Comparison of ENCODE assay signal across 8 cellular contexts in genomic region chr22:18078329-18079041, GRCh38. TPM values are rescaled to one million over a fixed set of nuclear protein-coding genes. Genes with fewer than 3 reads are reported as not detected.
DNase-seq lines count a peak whose midpoint lies in the region; ATAC-seq and TF ChIP-seq lines count a peak whose summit lies in the region.

No MANE protein-coding gene starts in this region.

- H3K27me3 ChIP-seq in thoracic aorta (replicated peaks; ENCODE audit: insufficient read depth) = no peaks in the 10 kb centered on the region

- H3K4me1 ChIP-seq in mesodermal cell (ENCODE audit: control insufficient read depth, insufficient read depth, low read length, poor library complexity, severe bottlenecking) = peaks cover 5% of the 10 kb centered on the region
- peaks cover 23 to 36% of the 10 kb centered on the region in 2 donors for H3K4me1 ChIP-seq in thoracic aorta (ENCODE audit: control insufficient read depth in 1 of 2, low read depth in 2 of 2)

- H3K27ac ChIP-seq in mesodermal cell (ENCODE audit: low read depth, low read length, severe bottlenecking) (peak overlapping the region; percentile 47), thoracic aorta (peak overlapping the region in 1 of 2 donors; percentile 80)

- POLR2A ChIA-PET in AG04449 (lab: Yijun Ruan, JAX) = interaction anchor here (0.6 to 1.3 kb wide), 3 partner anchors 10 to 50 kb away, joined by 4 to 5 read pairs (median 4); no protein-coding TSS in a partner anchor

- 13% methylated on average over 39 to 41 of the region's 45 CpGs for WGBS in mesodermal cell (ENCODE audit: insufficient coverage in 2 of 2), 2 experiments

- peak overlapping the region; percentile 90 for H3K4me3 ChIP-seq in AG04449 (ENCODE audit: low read depth, low read length)
- peak overlapping the region; percentile 86 for H3K4me3 ChIP-seq in mesodermal cell (ENCODE audit: extremely low read depth, insufficient read depth, low read length, poor library complexity, severe bottlenecking)
- H3K4me3 ChIP-seq in thoracic aorta = peak overlapping the region; percentile 83

- CTCF ChIA-PET in AG04449 (lab: Yijun Ruan, JAX) = interaction anchor here (0.7 to 13.0 kb wide), 10 partner anchors 11 to 520 kb away, joined by 3 to 454 read pairs (median 5); no protein-coding TSS in a partner anchor

- DNase-seq in AG04449 (ENCODE audit: low read depth, low spot score) = no peak
- DNase-seq in HuH-7 (ENCODE audit: low spot score) = peak; percentile 35
- peak; percentile 61 for DNase-seq in activated CD4-positive, CD25-positive, alpha-beta regulatory T cell treated with anti-CD3 and anti-CD28 coated beads, Interleukin-2, amount 50 U/mL, for 72 hours
- DNase-seq in effector CD4-positive, alpha-beta T cell = peak; percentile 16
- no peak for DNase-seq in thoracic aorta (ENCODE audit: low spot score)
- no peak for DNase-seq in cerebellar cortex (ENCODE audit: low spot score)

- ATAC-seq in GM18868 (IDR thresholded peaks at IDR 0.05; ENCODE audit: unreplicated experiment) = peak; percentile 29
- ATAC-seq in thoracic aorta (ENCODE audit: insufficient number of reproducible peaks, low FRiP score, low read depth) = no peak

- H3K36me3 ChIP-seq in mesodermal cell (ENCODE audit: control insufficient read depth, insufficient read depth, low read length) = peaks cover 41% of the 10 kb centered on the region
- H3K36me3 ChIP-seq in thoracic aorta = peaks cover 10% of the 10 kb centered on the region

- H3K9me3 ChIP-seq in mesodermal cell (ENCODE audit: control insufficient read depth, low read length) (no peaks in the 10 kb centered on the region), thoracic aorta (no peaks in the 10 kb centered on the region)

- TF ChIP-seq CTCF in AG04449 (IDR thresholded peaks at IDR 0.05; ENCODE audit: insufficient read depth, low read length, missing control alignments) (no peak), thoracic aorta (IDR thresholded peaks at IDR 0.05) (no peak)

RNA-seq across cellular contexts. Expression of gene PEX26, which starts 0.7 kb away (rescaled TPM):
- 20.7 TPM for polyA plus RNA-seq in mesodermal cell (2013, experiment 1 of 2)
- polyA plus RNA-seq in mesodermal cell (2013, experiment 2 of 2) = 16.5 TPM
- 10 to 100 TPM; 39.1 to 46.0 TPM for total RNA-seq in thoracic aorta

RNA-seq across cellular contexts. Expression of gene TUBA8, which starts 32.1 kb away (rescaled TPM):
- 0.63 TPM for polyA plus RNA-seq in mesodermal cell (2013, experiment 1 of 2)
- polyA plus RNA-seq in mesodermal cell (2013, experiment 2 of 2) = 0.15 TPM
- total RNA-seq in thoracic aorta = 1 to 10 TPM in 1 of 2 donors, under 1 TPM in 1; 0.41 to 2.2 TPM

RNA-seq across cellular contexts. Expression of gene MICAL3, which starts 54.1 kb away (rescaled TPM):
- polyA plus RNA-seq in mesodermal cell (2013, experiment 1 of 2) = 18.3 TPM
- 16.6 TPM for polyA plus RNA-seq in mesodermal cell (2013, experiment 2 of 2)
- 10 to 100 TPM; 45.2 to 78.0 TPM for total RNA-seq in thoracic aorta

Comparison
In these comparisons a context has a peak if more than half of its experiments do, and no peak if none do; other contexts are left out.
1. DNase-seq: peak in HuH-7 (single experiment), activated CD4-positive, CD25-positive, alpha-beta regulatory T cell treated with anti-CD3 and anti-CD28 coated beads, Interleukin-2, amount 50 U/mL, for 72 hours (single experiment) and effector CD4-positive, alpha-beta T cell (single experiment); none in AG04449 (single experiment), thoracic aorta (single experiment) and cerebellar cortex (single experiment).
2. Peak in every context shown above with its lines, with median percentiles within 50 percentile points of each other: H3K4me3 ChIP-seq.